20 cellular contexts compared by ENCODE assay signal in genomic region chr2:238423561-238424312, GRCh38. TPM values are rescaled to one million over a fixed set of nuclear protein-coding genes. Genes with fewer than 3 reads are reported as not detected.
DNase-seq lines count a peak whose midpoint lies in the region; ATAC-seq and TF ChIP-seq lines count a peak whose summit lies in the region.
"Had no signal": no experiment of that assay in that cellular context is flagged by ENCODE, and none has a peak within 500 bp of the region (broad histone marks: within the 10 kb centered on the region; RNA-seq: fewer than 3 reads in every experiment).

No MANE protein-coding gene starts in this region.

- H3K4me3 Mint-ChIP-seq in nephron: peak overlapping the region in 2 of 3 experiments; percentile 58 to 88
- H3K4me3 Mint-ChIP-seq: activated CD8-positive, alpha-beta memory T cell treated with anti-CD3 and anti-CD28 coated beads, Interleukin-2, amount 10 ng/mL, durations not matched to agents 7 days and 5 days; dendritic cell treated with granulocyte-macrophage colony-stimulating factor and Interleukin-4, amounts not matched to agents 40 ng/mL and 50 ng/mL, for 4 days had no signal

- peaks cover 2% of the 10 kb centered on the region for H3K9me3 Mint-ChIP-seq in nephron
- H3K9me3 Mint-ChIP-seq: dendritic cell treated with granulocyte-macrophage colony-stimulating factor and Interleukin-4, amounts not matched to agents 40 ng/mL and 50 ng/mL, for 4 days had no signal

- DNase-seq in Daoy (ENCODE audit: low read depth) (peak; percentile 69), M059J (ENCODE audit: low read depth) (peak; percentile 43), brain microvascular endothelial cell (no peak), activated gamma-delta T cell (lab: John Stamatoyannopoulos, UW) (no peak), NCI-H2029 (lab: John Stamatoyannopoulos, UW) (no peak), left cardiac atrium (no peak)
- no peak for DNase-seq in activated CD8-positive, alpha-beta memory T cell treated with anti-CD3 and anti-CD28 coated beads for 24 hours
- DNase-seq: activated CD4-positive, CD25-positive, alpha-beta regulatory T cell treated with anti-CD3 and anti-CD28 coated beads, Interleukin-2, amount 50 U/mL, for 72 hours; activated CD8-positive, alpha-beta memory T cell treated with anti-CD3 and anti-CD28 coated beads, Interleukin-2, amount 10 ng/mL, durations not matched to agents 7 days and 5 days; activated effector memory CD4-positive, alpha-beta T cell treated with anti-CD3 and anti-CD28 coated beads, Interleukin-2, amount 50 U/mL, for 16 hours; anterior cingulate cortex; DMS79; midbrain; NCI-H1694; NCI-H446 treated with DMSO at 0.1 percent for 48 hours; SHP77 had no signal

- no peaks in the 10 kb centered on the region for H3K27me3 Mint-ChIP-seq in nephron (ENCODE audit: low read depth)
- H3K27me3 Mint-ChIP-seq: activated CD8-positive, alpha-beta memory T cell treated with anti-CD3 and anti-CD28 coated beads, Interleukin-2, amount 10 ng/mL, durations not matched to agents 7 days and 5 days had no signal

- H3K36me3 Mint-ChIP-seq in nephron (ENCODE audit: low read depth): peaks cover 10% of the 10 kb centered on the region

- H3K4me3 ChIP-seq in brain microvascular endothelial cell (ENCODE audit: low read depth, low read length): no peak overlapping the region
- H3K4me3 ChIP-seq: BLaER1, esophagus muscularis mucosa had no signal

- H3K27me3 ChIP-seq in brain microvascular endothelial cell (replicated peaks): no peaks in the 10 kb centered on the region
- H3K27me3 ChIP-seq: BLaER1, esophagus muscularis mucosa had no signal

- intact Hi-C loops in left cardiac atrium (cut with DNase I): no loop called here

- in situ Hi-C loops in brain microvascular endothelial cell (cut with HindIII; ENCODE audit: low pct_ligation_motif_present, low sequenced_read_pairs): no loop called here

- peaks cover 63% of the 10 kb centered on the region for H3K4me1 Mint-ChIP-seq in nephron

- H3K27ac Mint-ChIP-seq in nephron: peak overlapping the region; percentile 89 to 95 (median 94)
- H3K27ac Mint-ChIP-seq: activated CD8-positive, alpha-beta memory T cell treated with anti-CD3 and anti-CD28 coated beads, Interleukin-2, amount 10 ng/mL, durations not matched to agents 7 days and 5 days; dendritic cell treated with granulocyte-macrophage colony-stimulating factor and Interleukin-4, amounts not matched to agents 40 ng/mL and 50 ng/mL, for 4 days had no signal

- peak overlapping the region; percentile 45 for H3K27ac ChIP-seq in brain microvascular endothelial cell
- H3K27ac ChIP-seq: BLaER1, esophagus muscularis mucosa had no signal

- no peak for ATAC-seq in left cardiac atrium
- ATAC-seq: activated CD8-positive, alpha-beta memory T cell treated with anti-CD3 and anti-CD28 coated beads, Interleukin-2, amount 10 ng/mL, durations not matched to agents 7 days and 5 days had no signal

- TF ChIP-seq CTCF in brain microvascular endothelial cell (IDR thresholded peaks at IDR 0.05; ENCODE audit: low read depth, low read length, missing control alignments): no peak
- no peak for TF ChIP-seq CTCF in nephron (IDR thresholded peaks at IDR 0.05; ENCODE audit: unreplicated experiment in 3 of 3)

- no peaks in the 10 kb centered on the region for H3K36me3 ChIP-seq in brain microvascular endothelial cell (replicated peaks)
- H3K36me3 ChIP-seq: esophagus muscularis mucosa had no signal

RNA-seq across cellular contexts. Expression of gene ASB1, which starts 3.0 kb away (rescaled TPM):
- total RNA-seq in Daoy (2014; rRNA removed; shearing (Covaris generic)): 33.7 and 86.3 TPM in 2 replicates
- 11.5 and 17.2 TPM in 2 replicates for total RNA-seq in M059J (2014; rRNA removed; shearing (Covaris generic))
- 10 to 100 TPM; 43.2 to 51.7 TPM for total RNA-seq in left cardiac atrium

Comparison
In these comparisons a context has a peak if more than half of its experiments do, and no peak if none do; other contexts are left out.
1. DNase-seq: peak in Daoy (single experiment) and M059J (single experiment); none in brain microvascular endothelial cell (single experiment), activated CD8-positive, alpha-beta memory T cell treated with anti-CD3 and anti-CD28 coated beads for 24 hours (single experiment), activated gamma-delta T cell (single experiment), NCI-H2029 (single experiment) and left cardiac atrium (single experiment).